ENCODE assay signal across 17 cellular contexts in genomic region chr9:95953986-95954385, GRCh38.
DNase-seq lines count a peak whose midpoint lies in the region; ATAC-seq, FAIRE-seq and TF ChIP-seq lines count a peak whose summit lies in the region.
"Had no signal": no experiment of that assay in that cellular context is flagged by ENCODE, and none has a peak within 500 bp of the region (broad histone marks: within the 10 kb centered on the region; RNA-seq: fewer than 3 reads in every experiment).

No MANE protein-coding gene starts in this region.

- H2AFZ ChIP-seq in GM12878 (ENCODE audit: control insufficient read depth, low read depth, low read length), result no peak overlapping the region

- no peaks in the 10 kb centered on the region for H3K27me3 ChIP-seq in GM12878 (replicated peaks in 1 of 2; ENCODE audit: control insufficient read depth in 2 of 2, insufficient read depth in 2 of 2, low read length in 1 of 2)

- no peak for ATAC-seq in activated CD8-positive, alpha-beta T cell treated with anti-CD3 and anti-CD28 coated beads for 36 hours
- no peak for ATAC-seq in activated CD8-positive, alpha-beta T cell treated with anti-CD3 and anti-CD28 coated beads, Interleukin-2, amount 10 ng/mL, durations not matched to agents 7 days and 5 days
- no peak for ATAC-seq in stimulated activated naive CD8-positive, alpha-beta T cell treated with anti-CD3 and anti-CD28 coated beads, Interleukin-15, Interleukin-2, amounts not matched to agents 100 U/mL and 50 U/mL, for 24 hours
- peak; percentile 98 for ATAC-seq in GM12878
- no peak for ATAC-seq in HG03520 (IDR thresholded peaks at IDR 0.05; ENCODE audit: unreplicated experiment)
- no peak for ATAC-seq in HG03457 (IDR thresholded peaks at IDR 0.05; ENCODE audit: unreplicated experiment)
- ATAC-seq: Right ventricle myocardium inferior had no signal

- in situ Hi-C loops in GM12878 (cut with MboI), result no loop called here

- TF ChIP-seq EP300 in GM12878 (IDR thresholded peaks at IDR 0.05; ENCODE audit: borderline replicate concordance in 1 of 2, control insufficient read depth in 1 of 2, low read depth in 2 of 2, low read length in 2 of 2), result 0 out of 4 replicates have a peak, but pooled peaks of 1 of the 2 experiments have one; percentile 13

- peaks cover 3% of the 10 kb centered on the region for H3K4me1 ChIP-seq in GM12878 (ENCODE audit: control insufficient read depth, insufficient read depth, low read length)

- peaks cover 26% of the 10 kb centered on the region for H3K9me3 Mint-ChIP-seq in activated CD8-positive, alpha-beta T cell treated with anti-CD3 and anti-CD28 coated beads for 36 hours
- peaks cover 34% of the 10 kb centered on the region for H3K9me3 Mint-ChIP-seq in activated CD8-positive, alpha-beta T cell treated with anti-CD3 and anti-CD28 coated beads, Interleukin-2, amount 10 ng/mL, durations not matched to agents 7 days and 5 days (ENCODE audit: insufficient read depth)
- H3K9me3 Mint-ChIP-seq in stimulated activated naive CD8-positive, alpha-beta T cell treated with anti-CD3 and anti-CD28 coated beads, Interleukin-15, Interleukin-2, amounts not matched to agents 100 ng/mL and 50 ng/mL, for 24 hours, result peaks cover 26% of the 10 kb centered on the region

- H3K36me3 ChIP-seq in GM12878 (ENCODE audit: control insufficient read depth in 2 of 2, insufficient read depth in 2 of 2, low read length in 1 of 2), result no peaks in the 10 kb centered on the region; a peak in 1 of 4 replicates

- BruUV-seq in GM12878 (replicated peaks; lab: Mats Ljungman, UMichigan), result no TSS peak

- DNase-seq in activated CD8-positive, alpha-beta T cell treated with anti-CD3 and anti-CD28 coated beads for 36 hours, result peak; percentile 3
- DNase-seq in activated CD8-positive, alpha-beta T cell treated with anti-CD3 and anti-CD28 coated beads, Interleukin-2, amount 10 ng/mL, durations not matched to agents 7 days and 5 days, result no peak
- DNase-seq in stimulated activated naive CD8-positive, alpha-beta T cell treated with anti-CD3 and anti-CD28 coated beads, Interleukin-15, Interleukin-2, amounts not matched to agents 100 U/mL and 50 U/mL, for 24 hours, result no peak
- peak; percentile 25 for DNase-seq in GM12878 (ENCODE audit: low read depth, low spot score)
- no peak for DNase-seq in nucleus accumbens (lab: John Stamatoyannopoulos, UW)
- DNase-seq: AML-193, DMS79, H9, NCI-H1105, NCI-H1694, NCI-H2081 treated with DMSO at 0.1 percent for 48 hours had no signal

- no peak overlapping the region for H3K4me3 Mint-ChIP-seq in activated CD8-positive, alpha-beta T cell treated with anti-CD3 and anti-CD28 coated beads for 36 hours
- H3K4me3 Mint-ChIP-seq in activated CD8-positive, alpha-beta T cell treated with anti-CD3 and anti-CD28 coated beads, Interleukin-2, amount 10 ng/mL, durations not matched to agents 7 days and 5 days, result no peak overlapping the region
- peak overlapping the region; percentile 20 for H3K4me3 Mint-ChIP-seq in stimulated activated naive CD8-positive, alpha-beta T cell treated with anti-CD3 and anti-CD28 coated beads, Interleukin-15, Interleukin-2, amounts not matched to agents 100 ng/mL and 50 ng/mL, for 24 hours
- H3K4me3 Mint-ChIP-seq: CD14-positive monocyte, H9 had no signal

- peaks cover 76% of the 10 kb centered on the region for H3K36me3 Mint-ChIP-seq in activated CD8-positive, alpha-beta T cell treated with anti-CD3 and anti-CD28 coated beads for 36 hours (ENCODE audit: low read depth)
- H3K36me3 Mint-ChIP-seq in activated CD8-positive, alpha-beta T cell treated with anti-CD3 and anti-CD28 coated beads, Interleukin-2, amount 10 ng/mL, durations not matched to agents 7 days and 5 days (ENCODE audit: low read depth), result peaks cover 62% of the 10 kb centered on the region
- H3K36me3 Mint-ChIP-seq in stimulated activated naive CD8-positive, alpha-beta T cell treated with anti-CD3 and anti-CD28 coated beads, Interleukin-15, Interleukin-2, amounts not matched to agents 100 ng/mL and 50 ng/mL, for 24 hours (ENCODE audit: low read depth), result peaks cover 83% of the 10 kb centered on the region

- H3K79me2 ChIP-seq in GM12878 (ENCODE audit: control insufficient read depth, insufficient read depth, low read length), result no peaks in the 10 kb centered on the region

- intact Hi-C loops in activated CD8-positive, alpha-beta T cell treated with anti-CD3 and anti-CD28 coated beads for 36 hours (cut with micrococcal nuclease), result no loop called here
- intact Hi-C loops in GM12878 (cut with micrococcal nuclease; ENCODE audit: unreplicated experiment), result no loop called here

- H3K27ac ChIP-seq in GM12878 (ENCODE audit: control insufficient read depth, insufficient read depth), result no peak overlapping the region
- H3K27ac ChIP-seq: 22Rv1 had no signal

- H3K4me3 ChIP-seq in GM12878, result no peak overlapping the region

- no peak for TF ChIP-seq POLR2A in GM12878 (IDR thresholded peaks at IDR 0.05; ENCODE audit: low read depth, low read length)

- no peaks in the 10 kb centered on the region for H3K27me3 Mint-ChIP-seq in activated CD8-positive, alpha-beta T cell treated with anti-CD3 and anti-CD28 coated beads for 36 hours
- H3K27me3 Mint-ChIP-seq in activated CD8-positive, alpha-beta T cell treated with anti-CD3 and anti-CD28 coated beads, Interleukin-2, amount 10 ng/mL, durations not matched to agents 7 days and 5 days (ENCODE audit: low read depth), result no peaks in the 10 kb centered on the region
- no peaks in the 10 kb centered on the region for H3K27me3 Mint-ChIP-seq in stimulated activated naive CD8-positive, alpha-beta T cell treated with anti-CD3 and anti-CD28 coated beads, Interleukin-15, Interleukin-2, amounts not matched to agents 100 ng/mL and 50 ng/mL, for 24 hours

- 74% methylated on average over 1 of the region's 1 CpG for WGBS in GM12878 (ENCODE audit: insufficient coverage, insufficient replicate concordance, low lambda C conversion rate, missing lambda C conversion rate)

- POLR2A ChIA-PET in activated CD8-positive, alpha-beta T cell treated with anti-CD3 and anti-CD28 coated beads for 36 hours (lab: Charles Lee), result no interaction called here
- POLR2A ChIA-PET in activated CD8-positive, alpha-beta T cell treated with anti-CD3 and anti-CD28 coated beads, Interleukin-2, amount 10 ng/mL, durations not matched to agents 7 days and 5 days (lab: Charles Lee), result no interaction called here
- POLR2A ChIA-PET in GM12878 (lab: Charles Lee), result no interaction called here

- TF ChIP-seq CTCF in activated CD8-positive, alpha-beta T cell treated with anti-CD3 and anti-CD28 coated beads for 36 hours (IDR thresholded peaks at IDR 0.05), result no peak
- no peak for TF ChIP-seq CTCF in GM12878 (IDR thresholded peaks at IDR 0.05 in 2 of 3, conservative IDR thresholded peaks at IDR 0.05 in 1 of 3; ENCODE audit: control insufficient read depth in 2 of 3, extremely low read depth in 1 of 3, insufficient read depth in 1 of 3, low read depth in 3 of 3, low read length in 3 of 3)

- RAD21 ChIA-PET in GM12878 (lab: Charles Lee; ENCODE audit: unreplicated experiment), result no interaction called here

- no peak for TF ChIP-seq RAD21 in GM12878 (IDR thresholded peaks at IDR 0.05; ENCODE audit: insufficient read depth, low read depth, low read length)

- peaks cover 19% of the 10 kb centered on the region for H3K4me1 Mint-ChIP-seq in activated CD8-positive, alpha-beta T cell treated with anti-CD3 and anti-CD28 coated beads for 36 hours (ENCODE audit: low read depth)
- peaks cover 10% of the 10 kb centered on the region for H3K4me1 Mint-ChIP-seq in activated CD8-positive, alpha-beta T cell treated with anti-CD3 and anti-CD28 coated beads, Interleukin-2, amount 10 ng/mL, durations not matched to agents 7 days and 5 days (ENCODE audit: low read depth)
- peaks cover 36% of the 10 kb centered on the region for H3K4me1 Mint-ChIP-seq in stimulated activated naive CD8-positive, alpha-beta T cell treated with anti-CD3 and anti-CD28 coated beads, Interleukin-15, Interleukin-2, amounts not matched to agents 100 ng/mL and 50 ng/mL, for 24 hours (ENCODE audit: low read depth)
- H3K4me1 Mint-ChIP-seq: CD14-positive monocyte, H9 had no signal

- no peak overlapping the region for H3K9ac ChIP-seq in GM12878 (ENCODE audit: control insufficient read depth, insufficient read depth, low read length)

- H4K20me1 ChIP-seq in GM12878 (ENCODE audit: control insufficient read depth, insufficient read depth), result no peaks in the 10 kb centered on the region

- H3K27ac Mint-ChIP-seq in activated CD8-positive, alpha-beta T cell treated with anti-CD3 and anti-CD28 coated beads for 36 hours, result no peak overlapping the region
- no peak overlapping the region for H3K27ac Mint-ChIP-seq in activated CD8-positive, alpha-beta T cell treated with anti-CD3 and anti-CD28 coated beads, Interleukin-2, amount 10 ng/mL, durations not matched to agents 7 days and 5 days
- peak overlapping the region; percentile 84 for H3K27ac Mint-ChIP-seq in stimulated activated naive CD8-positive, alpha-beta T cell treated with anti-CD3 and anti-CD28 coated beads, Interleukin-15, Interleukin-2, amounts not matched to agents 100 ng/mL and 50 ng/mL, for 24 hours
- H3K27ac Mint-ChIP-seq: CD14-positive monocyte, H9 had no signal

- no peak overlapping the region for H3K4me2 ChIP-seq in GM12878 (ENCODE audit: control insufficient read depth, insufficient read depth)

- SMC1A ChIA-PET in GM12878 (lab: Charles Lee; ENCODE audit: uncharacterized antibody, unreplicated experiment), result interaction anchor here (0.9 kb wide), 1 partner anchor 52 kb away, joined by 3 read pairs; no protein-coding TSS in a partner anchor

- H3K9me3 ChIP-seq in GM12878 (replicated peaks; ENCODE audit: control insufficient read depth, insufficient read depth, low read length), result peaks cover 10% of the 10 kb centered on the region; the same call in 2 of the 3 replicates

- CTCF ChIA-PET in activated CD8-positive, alpha-beta T cell treated with anti-CD3 and anti-CD28 coated beads for 36 hours (lab: Charles Lee), result no interaction called here
- CTCF ChIA-PET in activated CD8-positive, alpha-beta T cell treated with anti-CD3 and anti-CD28 coated beads, Interleukin-2, amount 10 ng/mL, durations not matched to agents 7 days and 5 days (lab: Charles Lee), result no interaction called here
- CTCF ChIA-PET in GM12878 (lab: Yijun Ruan, JAX), result no interaction called here

- FAIRE-seq in GM12878 (lab: Jason Lieb, UNC), result no peak

TF ChIP-seq in GM12878, 131 proteins besides CTCF, POLR2A, EP300 and RAD21 (continues in another document):
- no peak for TF ChIP-seq SREBF2 (IDR thresholded peaks at IDR 0.05; ENCODE audit: low read length)

Comparison
In these comparisons a context has a peak if more than half of its experiments do, and no peak if none do; other contexts are left out.
1. DNase-seq: peak in activated CD8-positive, alpha-beta T cell treated with anti-CD3 and anti-CD28 coated beads for 36 hours (single experiment) and GM12878 (single experiment); none in activated CD8-positive, alpha-beta T cell treated with anti-CD3 and anti-CD28 coated beads, Interleukin-2, amount 10 ng/mL, durations not matched to agents 7 days and 5 days (single experiment), stimulated activated naive CD8-positive, alpha-beta T cell treated with anti-CD3 and anti-CD28 coated beads, Interleukin-15, Interleukin-2, amounts not matched to agents 100 U/mL and 50 U/mL, for 24 hours (single experiment) and nucleus accumbens (0 of 56).